9 cellular contexts compared by ENCODE assay signal in the genomic region with DNA sequence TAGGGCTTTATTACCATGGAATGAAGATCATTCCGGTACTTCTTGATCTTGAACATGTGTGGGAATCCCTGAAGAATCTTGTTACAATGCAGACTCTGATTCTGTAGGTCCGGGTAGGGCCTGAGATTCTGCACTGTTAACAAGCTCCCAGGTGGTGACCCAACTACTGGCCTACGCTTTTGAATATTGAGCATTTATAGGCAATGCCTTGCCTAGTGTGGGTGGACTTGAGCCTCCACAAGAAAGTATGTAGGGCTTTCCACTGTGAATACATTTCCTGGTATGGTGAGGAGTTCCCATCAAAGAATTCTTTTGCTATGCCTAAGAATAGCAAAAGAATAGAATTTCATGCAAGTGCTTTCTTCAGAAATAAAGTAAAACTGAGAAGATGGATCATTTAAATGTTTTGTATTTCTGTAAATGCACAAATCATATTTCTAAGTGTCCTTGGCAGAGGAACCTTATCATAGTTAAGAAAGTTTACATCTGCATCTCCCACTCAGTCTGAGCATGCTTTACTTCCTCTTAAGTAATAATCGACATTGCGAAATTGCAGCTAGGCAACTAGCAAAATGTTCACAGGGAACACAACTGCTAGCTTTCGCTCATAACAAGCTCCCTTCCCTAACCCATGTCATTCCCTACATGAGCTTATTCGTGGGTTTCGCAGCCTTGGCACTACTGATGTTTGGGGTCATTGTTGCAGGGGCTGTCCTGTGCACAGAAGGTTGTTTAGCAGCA.
DNase-seq lines count a peak whose midpoint lies in the region; ATAC-seq and TF ChIP-seq lines count a peak whose summit lies in the region.
"Had no signal": no experiment of that assay in that cellular context is flagged by ENCODE, and none has a peak within 500 bp of the region (broad histone marks: within the 10 kb centered on the region; RNA-seq: fewer than 3 reads in every experiment).

No MANE protein-coding gene starts in this region.

- H3K4me1 ChIP-seq in SJSA1 (replicated peaks): peaks cover 31% of the 10 kb centered on the region
- H3K4me1 ChIP-seq in effector memory CD4-positive, alpha-beta T cell (ENCODE audit: control insufficient read depth, insufficient read depth, low read length, poor library complexity, severe bottlenecking): no peaks in the 10 kb centered on the region

- no peaks in the 10 kb centered on the region for H3K36me3 ChIP-seq in SJSA1
- H3K36me3 ChIP-seq in effector memory CD4-positive, alpha-beta T cell (ENCODE audit: control insufficient read depth, insufficient read depth, low read length): no peaks in the 10 kb centered on the region

- peak overlapping the region; percentile 99 for H3K27ac ChIP-seq in SJSA1
- H3K27ac ChIP-seq in effector memory CD4-positive, alpha-beta T cell (ENCODE audit: insufficient read depth, low read length, poor library complexity, severe bottlenecking): no peak overlapping the region

- ATAC-seq in GM19351 (IDR thresholded peaks at IDR 0.05; ENCODE audit: unreplicated experiment): peak; percentile 54
- ATAC-seq in HG03045 (IDR thresholded peaks at IDR 0.05; ENCODE audit: unreplicated experiment): no peak
- ATAC-seq in GM19395 (IDR thresholded peaks at IDR 0.05; ENCODE audit: unreplicated experiment): no peak
- ATAC-seq: activated CD8-positive, alpha-beta T cell treated with anti-CD3 and anti-CD28 coated beads for 36 hours had no signal

- no peaks in the 10 kb centered on the region for H3K9me3 ChIP-seq in SJSA1 (replicated peaks)
- no peaks in the 10 kb centered on the region for H3K9me3 ChIP-seq in effector memory CD4-positive, alpha-beta T cell (ENCODE audit: control insufficient read depth, low read length)

- H3K4me3 ChIP-seq in SJSA1: no peak overlapping the region
- H3K4me3 ChIP-seq in fibroblast of villous mesenchyme (ENCODE audit: low read depth, low read length): no peak overlapping the region
- H3K4me3 ChIP-seq in skeletal muscle cell (ENCODE audit: low read depth, low read length): no peak overlapping the region
- H3K4me3 ChIP-seq in effector memory CD4-positive, alpha-beta T cell (ENCODE audit: insufficient read depth, low read depth, low read length, poor library complexity, severe bottlenecking): no peak overlapping the region

- no peak for DNase-seq in SJSA1 (ENCODE audit: low read depth in 1 of 2, low spot score in 2 of 2)
- peak; percentile 98 for DNase-seq in fibroblast of villous mesenchyme (ENCODE audit: low read depth)
- DNase-seq in skeletal muscle cell (ENCODE audit: low read depth): peak; percentile 89
- DNase-seq in effector memory CD4-positive, alpha-beta T cell: no peak
- no peak for DNase-seq in stimulated activated CD4-positive, alpha-beta T cell treated with anti-CD3 and anti-CD28 coated beads, Interleukin-2, amount 100 ng/mL, for 48 hours
- DNase-seq: activated CD8-positive, alpha-beta T cell treated with anti-CD3 and anti-CD28 coated beads for 36 hours had no signal

- no peaks in the 10 kb centered on the region for H3K27me3 ChIP-seq in SJSA1 (replicated peaks)
- H3K27me3 ChIP-seq in effector memory CD4-positive, alpha-beta T cell (replicated peaks; ENCODE audit: control insufficient read depth, insufficient read depth, low read length, poor library complexity, severe bottlenecking): no peaks in the 10 kb centered on the region

- TF ChIP-seq CTCF in fibroblast of villous mesenchyme (IDR thresholded peaks at IDR 0.05; ENCODE audit: insufficient read depth, low read depth, low read length): no peak

Comparison
In these comparisons a context has a peak if more than half of its experiments do, and no peak if none do; other contexts are left out.
1. DNase-seq: peak in fibroblast of villous mesenchyme (single experiment) and skeletal muscle cell (single experiment); none in SJSA1 (0 of 2), effector memory CD4-positive, alpha-beta T cell (0 of 3) and stimulated activated CD4-positive, alpha-beta T cell treated with anti-CD3 and anti-CD28 coated beads, Interleukin-2, amount 100 ng/mL, for 48 hours (0 of 2).